In genomic region chr14:52729035-52729434, GRCh38 we compare ENCODE assay signal across 8 cellular contexts. TPM values are rescaled to one million over a fixed set of nuclear protein-coding genes. Genes with fewer than 3 reads are reported as not detected.
A peak's percentile ranks its signal among the peaks of the same experiment; 100 is the strongest.
DNase-seq lines count a peak whose midpoint lies in the region; ATAC-seq and TF ChIP-seq lines count a peak whose summit lies in the region.
"Not testable (repeated sequence)": the region's sequence is repeated elsewhere in the genome, so short reads cannot be mapped to it uniquely, and the experiment has no call there.

No MANE protein-coding gene starts in this region.

- H3K27ac ChIP-seq in BLaER1 treated with 17β-estradiol and CSF1 and Interleukin-3, amounts not matched to agents 10 nM and 100 nM: peak overlapping the region in 1 of 11 experiments; percentile 4; a peak in 1 of 22 replicates
- H3K27ac ChIP-seq in HUES48 (ENCODE audit: low read depth, low read length) (peak overlapping the region; percentile 86), transverse colon (peak overlapping the region in 3 of 4 donors; percentile 91 to 95 (median 95))

- H3K4me3 Mint-ChIP-seq in T-cell (peak overlapping the region in 2 of 3 donors; percentile 0 to 47), immature natural killer cell (peak overlapping the region; percentile 33 to 66 (median 56))
- not testable (repeated sequence) for H3K4me3 Mint-ChIP-seq in activated naive CD4-positive, alpha-beta T cell treated with anti-CD3 and anti-CD28 coated beads for 36 hours; osteocyte (ENCODE audit: unreplicated experiment)
- H3K4me3 Mint-ChIP-seq in effector memory CD8-positive, alpha-beta T cell: peak overlapping the region; percentile 37 to 93

- not testable (repeated sequence) for H3K9me3 ChIP-seq in BLaER1 treated with 17β-estradiol and CSF1 and Interleukin-3, amounts not matched to agents 10 nM and 100 nM (replicated peaks in 1 of 11); HUES48 (ENCODE audit: control insufficient read depth, insufficient read depth, low read length); transverse colon

- 93 to 95% methylated on average over 7 to 15 of the region's 15 CpGs for WGBS in transverse colon (ENCODE audit: low coverage in 1 of 2), 2 donors

- not testable (repeated sequence) for H3K9me3 Mint-ChIP-seq in T-cell; activated naive CD4-positive, alpha-beta T cell treated with anti-CD3 and anti-CD28 coated beads for 36 hours; effector memory CD8-positive, alpha-beta T cell; immature natural killer cell; osteocyte (ENCODE audit: unreplicated experiment)

- DNase-seq in T-cell; activated naive CD4-positive, alpha-beta T cell treated with anti-CD3 and anti-CD28 coated beads for 36 hours; effector memory CD8-positive, alpha-beta T cell; immature natural killer cell; osteocyte (ENCODE audit: extremely low spot score, unreplicated experiment); transverse colon: not testable (repeated sequence)

- not testable (repeated sequence) for ATAC-seq in T-cell (replicated peaks in 1 of 4); effector memory CD8-positive, alpha-beta T cell (replicated peaks)

- H4K20me1 ChIP-seq in BLaER1 treated with 17β-estradiol and CSF1 and Interleukin-3, amounts not matched to agents 10 nM and 100 nM: peaks cover 3 to 56% (median 23%) of the 10 kb centered on the region in 11 experiments; a peak in 18 of 22 replicates

- peaks cover 29 to 41% (median 36%) of the 10 kb centered on the region in 3 donors for H3K4me1 Mint-ChIP-seq in T-cell
- H3K4me1 Mint-ChIP-seq in activated naive CD4-positive, alpha-beta T cell treated with anti-CD3 and anti-CD28 coated beads for 36 hours (ENCODE audit: low read depth): peaks cover 30% of the 10 kb centered on the region
- H3K4me1 Mint-ChIP-seq in effector memory CD8-positive, alpha-beta T cell (ENCODE audit: low read depth in 2 of 2): peaks cover 10 to 22% of the 10 kb centered on the region in 2 donors
- peaks cover 24 to 38% of the 10 kb centered on the region in 2 donors for H3K4me1 Mint-ChIP-seq in immature natural killer cell
- peaks cover 19% of the 10 kb centered on the region for H3K4me1 Mint-ChIP-seq in osteocyte (ENCODE audit: unreplicated experiment)

- not testable (repeated sequence) for H3K27me3 Mint-ChIP-seq in T-cell; activated naive CD4-positive, alpha-beta T cell treated with anti-CD3 and anti-CD28 coated beads for 36 hours (ENCODE audit: low read depth); effector memory CD8-positive, alpha-beta T cell; immature natural killer cell (ENCODE audit: low read depth in 3 of 3); osteocyte (ENCODE audit: unreplicated experiment)

- POLR2A ChIA-PET in T-cell (lab: Charles Lee): interaction anchor here (0.6 to 2.4 kb wide), 5 partner anchors 9 to 383 kb away, joined by 3 to 13 read pairs (median 3); no protein-coding TSS in a partner anchor

- peak overlapping the region in 2 of 11 experiments; percentile 36 to 91; a peak in 1 of 22 replicates for H3K9ac ChIP-seq in BLaER1 treated with 17β-estradiol and CSF1 and Interleukin-3, amounts not matched to agents 10 nM and 100 nM
- H3K9ac ChIP-seq in HUES48 (ENCODE audit: low read depth, low read length): not testable (repeated sequence)

- H3K4me1 ChIP-seq in BLaER1 treated with 17β-estradiol and CSF1 and Interleukin-3, amounts not matched to agents 10 nM and 100 nM: peaks cover 6 to 31% (median 22%) of the 10 kb centered on the region in 10 experiments; a peak in 18 of 20 replicates
- not testable (repeated sequence) for H3K4me1 ChIP-seq in HUES48 (ENCODE audit: control insufficient read depth, insufficient read depth, low read length)
- H3K4me1 ChIP-seq in transverse colon: peaks cover 0 to 10% (median 4%) of the 10 kb centered on the region in 4 donors

- intact Hi-C loops in activated naive CD4-positive, alpha-beta T cell treated with anti-CD3 and anti-CD28 coated beads for 36 hours (cut with micrococcal nuclease): loop anchor here (5.0 kb wide), 1 partner anchor 882 kb away; no protein-coding TSS in a partner anchor
- intact Hi-C loops in transverse colon (cut with DNase I; ENCODE audit: low total_unique reads): not testable (repeated sequence)

- CTCF ChIA-PET in T-cell (lab: Charles Lee): interaction anchor here (0.6 to 2.0 kb wide), 5 partner anchors 13 to 1835 kb away, joined by 3 to 7 read pairs (median 5); partner anchors contain the start of gene TXNDC16 (in 1 of the 2)
- CTCF ChIA-PET in activated naive CD4-positive, alpha-beta T cell treated with anti-CD3 and anti-CD28 coated beads for 36 hours (lab: Charles Lee): interaction anchor here (0.6 to 1.4 kb wide), 2 partner anchors 25 to 97 kb away, joined by 3 to 4 read pairs; no protein-coding TSS in a partner anchor

- H3K27ac Mint-ChIP-seq in T-cell (peak overlapping the region; percentile 44 to 75), immature natural killer cell (peak overlapping the region in 5 of 6 donors; percentile 45 to 77 (median 57)), osteocyte (ENCODE audit: unreplicated experiment) (peak overlapping the region; percentile 50)
- H3K27ac Mint-ChIP-seq in activated naive CD4-positive, alpha-beta T cell treated with anti-CD3 and anti-CD28 coated beads for 36 hours: peak overlapping the region; percentile 50
- peak overlapping the region in 1 of 2 donors; percentile 33 for H3K27ac Mint-ChIP-seq in effector memory CD8-positive, alpha-beta T cell

- not testable (repeated sequence) for TF ChIP-seq CTCF in osteocyte (IDR thresholded peaks at IDR 0.05); transverse colon (IDR thresholded peaks at IDR 0.05)

- H3K4me3 ChIP-seq in BLaER1 treated with 17β-estradiol and CSF1 and Interleukin-3, amounts not matched to agents 10 nM and 100 nM: peak overlapping the region in 1 of 10 experiments; percentile 97; a peak in 1 of 20 replicates
- peak overlapping the region; percentile 60; the same call in 1 of the 2 replicates for H3K4me3 ChIP-seq in HUES48 (ENCODE audit: low read depth, low read length)
- H3K4me3 ChIP-seq in transverse colon: not testable (repeated sequence)

- TF ChIP-seq EP300 in transverse colon (IDR thresholded peaks at IDR 0.05; ENCODE audit: low read depth): not testable (repeated sequence)

- in situ Hi-C loops in transverse colon (cut with MboI; ENCODE audit: low pct_ligation_motif_present in 1 of 4, low pct_unique_long_range_greater_than_20kb in 1 of 4, low sequenced_read_pairs in 3 of 4): not testable (repeated sequence)

- peaks cover 65 to 76% (median 71%) of the 10 kb centered on the region in 11 experiments for H3K36me3 ChIP-seq in BLaER1 treated with 17β-estradiol and CSF1 and Interleukin-3, amounts not matched to agents 10 nM and 100 nM
- H3K36me3 ChIP-seq in HUES48 (ENCODE audit: control insufficient read depth, insufficient read depth, low read length) (peaks cover 54% of the 10 kb centered on the region), transverse colon (peaks cover 0 to 29% (median 8%) of the 10 kb centered on the region in 4 donors)

- not testable (repeated sequence) for H3K27me3 ChIP-seq in BLaER1 treated with 17β-estradiol and CSF1 and Interleukin-3, amounts not matched to agents 10 nM and 100 nM; HUES48 (ENCODE audit: control insufficient read depth, insufficient read depth, low read length); transverse colon

- H3K36me3 Mint-ChIP-seq in T-cell: peaks cover 29% of the 10 kb centered on the region
- H3K36me3 Mint-ChIP-seq in activated naive CD4-positive, alpha-beta T cell treated with anti-CD3 and anti-CD28 coated beads for 36 hours (ENCODE audit: low read depth): peaks cover 31% of the 10 kb centered on the region
- H3K36me3 Mint-ChIP-seq in effector memory CD8-positive, alpha-beta T cell (ENCODE audit: insufficient read depth): peaks cover 69% of the 10 kb centered on the region
- H3K36me3 Mint-ChIP-seq in immature natural killer cell: peaks cover 7 to 29% (median 8%) of the 10 kb centered on the region in 3 donors
- peaks cover 26% of the 10 kb centered on the region for H3K36me3 Mint-ChIP-seq in osteocyte (ENCODE audit: unreplicated experiment)

- H3K4me2 ChIP-seq in BLaER1 treated with 17β-estradiol and CSF1 and Interleukin-3, amounts not matched to agents 10 nM and 100 nM: peak overlapping the region in 10 of 11 experiments; percentile 32 to 77 (median 54); a peak in 14 of 22 replicates

- TF ChIP-seq POLR2A in transverse colon (IDR thresholded peaks at IDR 0.05): not testable (repeated sequence)

RNA-seq across cellular contexts. Expression of gene STYX, which starts 0.9 kb away (rescaled TPM):
- total RNA-seq in T-cell (10 to 100 TPM; 29.6 to 40.0 (median 36.9) TPM), osteocyte (14.5 and 16.8 TPM in 2 replicates), transverse colon (10 to 100 TPM in 2 of 4 donors, 1 to 10 TPM in 2; 6.0 to 14.4 (median 9.1) TPM)
- 10 to 100 TPM; 13.3 to 14.1 TPM for total RNA-seq in activated naive CD4-positive, alpha-beta T cell treated with anti-CD3 and anti-CD28 coated beads for 36 hours
- polyA plus RNA-seq in immature natural killer cell: 10 to 100 TPM; 10.6 to 14.8 (median 12.4) TPM

RNA-seq across cellular contexts. Expression of gene PSMC6, which starts 22.0 kb away (rescaled TPM):
- 100 to 1,000 TPM in 2 of 5 donors, 10 to 100 TPM in 3; 71.4 to 103 (median 74.9) TPM for total RNA-seq in T-cell
- 100 to 1,000 TPM; 103 to 114 TPM for total RNA-seq in activated naive CD4-positive, alpha-beta T cell treated with anti-CD3 and anti-CD28 coated beads for 36 hours
- polyA plus RNA-seq in immature natural killer cell: 10 to 100 TPM; 47.4 to 67.9 (median 59.7) TPM
- total RNA-seq in osteocyte: 69.4 and 79.8 TPM in 2 replicates
- 10 to 100 TPM in 3 of 4 donors, 1 to 10 TPM in 1; 6.8 to 87.8 (median 47.8) TPM for total RNA-seq in transverse colon

RNA-seq across cellular contexts. Expression of gene ERO1A, which starts 33.7 kb away (rescaled TPM):
- 10 to 100 TPM; 62.7 to 97.3 (median 91.3) TPM for total RNA-seq in T-cell
- total RNA-seq in activated naive CD4-positive, alpha-beta T cell treated with anti-CD3 and anti-CD28 coated beads for 36 hours: 10 to 100 TPM; 87.4 to 90.4 TPM
- polyA plus RNA-seq in immature natural killer cell: 10 to 100 TPM; 19.3 to 25.8 (median 25.1) TPM
- total RNA-seq in osteocyte: 38.5 and 38.9 TPM in 2 replicates
- total RNA-seq in transverse colon: 10 to 100 TPM; 21.9 to 46.0 (median 35.6) TPM
